25 cellular contexts compared by ENCODE assay signal in the genomic region with DNA sequence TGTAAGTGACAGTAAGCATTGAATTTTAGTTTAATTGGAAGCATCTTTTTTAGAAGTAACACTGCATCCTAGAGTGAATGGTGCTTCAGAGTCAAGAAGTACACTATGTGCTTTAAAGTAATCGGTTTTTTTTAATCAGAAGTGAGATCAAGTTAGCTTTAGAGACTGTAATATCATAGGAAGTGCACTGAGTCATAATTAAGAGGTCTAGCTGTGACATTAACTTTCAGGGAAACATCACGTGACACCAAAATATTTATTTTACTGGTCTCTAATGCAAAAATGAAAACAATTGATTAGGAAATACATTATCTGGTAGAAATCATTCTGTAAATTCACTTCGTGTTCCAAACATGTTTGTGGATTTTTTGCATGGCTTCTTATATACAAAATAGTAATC. TPM values are rescaled to one million over a fixed set of nuclear protein-coding genes. Genes with fewer than 3 reads are reported as not detected.
DNase-seq lines count a peak whose midpoint lies in the region; ATAC-seq, FAIRE-seq and TF ChIP-seq lines count a peak whose summit lies in the region.
"Had no signal": no experiment of that assay in that cellular context is flagged by ENCODE, and none has a peak within 500 bp of the region (broad histone marks: within the 10 kb centered on the region; RNA-seq: fewer than 3 reads in every experiment).

No MANE protein-coding gene starts in this region.

- intact Hi-C loops in IMR-90 (cut with micrococcal nuclease) (no loop called here), K562 (cut with micrococcal nuclease) (no loop called here), endothelial cell of umbilical vein (cut with micrococcal nuclease) (no loop called here), posterior vena cava (cut with DNase I) (no loop called here)

- H3K18ac ChIP-seq in IMR-90 (ENCODE audit: low read depth, low read length), result no peak overlapping the region

- BruUV-seq in IMR-90 (replicated peaks; lab: Mats Ljungman, UMichigan), result no TSS peak
- BruUV-seq in K562 (replicated peaks; lab: Mats Ljungman, UMichigan), result no TSS peak
- no TSS peak for BruUV-seq in endothelial cell of umbilical vein (replicated peaks; lab: Mats Ljungman, UMichigan)

- H3K9me3 ChIP-seq in IMR-90 (ENCODE audit: control insufficient read depth, insufficient read depth, low read length), result no peaks in the 10 kb centered on the region
- H3K9me3 ChIP-seq in K562 (replicated peaks; ENCODE audit: control insufficient read depth, insufficient read depth, low read depth, low read length), result no peaks in the 10 kb centered on the region
- H3K9me3 ChIP-seq in endothelial cell of umbilical vein (replicated peaks; ENCODE audit: control insufficient read depth, insufficient read depth, low read length), result no peaks in the 10 kb centered on the region
- H3K9me3 ChIP-seq: BLaER1 had no signal

- H2AFZ ChIP-seq in IMR-90 (replicated peaks; ENCODE audit: low read length, poor library complexity) (no peak overlapping the region), K562 (ENCODE audit: low read depth, low read length) (no peak overlapping the region), endothelial cell of umbilical vein (ENCODE audit: low read depth, low read length) (no peak overlapping the region)
- H2AFZ ChIP-seq: GM23248 had no signal

- no peaks in the 10 kb centered on the region for H3K79me2 ChIP-seq in K562 (ENCODE audit: control insufficient read depth, insufficient read depth, low read length)
- H3K79me2 ChIP-seq in endothelial cell of umbilical vein (ENCODE audit: control insufficient read depth, insufficient read depth, low read length), result no peaks in the 10 kb centered on the region

- no peak overlapping the region for H2AK9ac ChIP-seq in IMR-90 (replicated peaks; ENCODE audit: low read depth, low read length, poor library complexity)

- in situ Hi-C loops in IMR-90 (cut with MboI; ENCODE audit: low sequenced_read_pairs), result no loop called here
- in situ Hi-C loops in K562 (cut with MboI), result no loop called here

- H3K36me3 ChIP-seq in IMR-90 (ENCODE audit: control insufficient read depth, insufficient read depth, low read length) (no peaks in the 10 kb centered on the region), K562 (ENCODE audit: control insufficient read depth, insufficient read depth, low read length) (no peaks in the 10 kb centered on the region), endothelial cell of umbilical vein (ENCODE audit: control insufficient read depth in 2 of 2, extremely low read depth in 1 of 2, insufficient read depth in 2 of 2, low read length in 2 of 2) (no peaks in the 10 kb centered on the region)
- H3K36me3 ChIP-seq: BLaER1 had no signal

- CTCF ChIA-PET in IMR-90 (lab: Yijun Ruan, JAX) (no interaction called here), K562 (lab: Yijun Ruan, JAX; ENCODE audit: low intra/inter-chr PET ratio) (no interaction called here), endothelial cell of umbilical vein (lab: Charles Lee) (interaction anchor here (0.8 to 1.1 kb wide), 3 partner anchors 9 to 158 kb away, joined by 3 to 4 read pairs (median 3); no protein-coding TSS in a partner anchor)

- dilution Hi-C loops in IMR-90 (cut with HindIII; ENCODE audit: low sequenced_read_pairs, unreplicated experiment), result no loop called here
- dilution Hi-C loops in endothelial cell of umbilical vein (cut with MboI; ENCODE audit: extremely low pct_ligation_motif_present, low sequenced_read_pairs), result no loop called here

- H4K20me1 ChIP-seq in IMR-90 (ENCODE audit: insufficient read depth, low read length), result no peaks in the 10 kb centered on the region
- no peaks in the 10 kb centered on the region for H4K20me1 ChIP-seq in K562 (replicated peaks; ENCODE audit: control insufficient read depth, insufficient read depth, low read length)
- H4K20me1 ChIP-seq in endothelial cell of umbilical vein (replicated peaks; ENCODE audit: control insufficient read depth, extremely low read depth, insufficient read depth, low read length), result no peaks in the 10 kb centered on the region
- H4K20me1 ChIP-seq: BLaER1 had no signal

- H3K23ac ChIP-seq in IMR-90 (ENCODE audit: low read depth, low read length), result no peak overlapping the region

- H4K5ac ChIP-seq in IMR-90 (ENCODE audit: low read depth, low read length), result no peak overlapping the region

- H3K4me2 ChIP-seq in IMR-90 (ENCODE audit: low read depth, low read length) (no peak overlapping the region), K562 (ENCODE audit: insufficient read depth, low read length) (no peak overlapping the region), endothelial cell of umbilical vein (ENCODE audit: insufficient read depth, low read length) (peak overlapping the region; percentile 50)
- H3K4me2 ChIP-seq: BLaER1 had no signal

- peaks cover 6% of the 10 kb centered on the region; the same call in 1 of the 2 replicates for H3K4me1 ChIP-seq in IMR-90 (ENCODE audit: control insufficient read depth, insufficient read depth, low read length)
- no peaks in the 10 kb centered on the region for H3K4me1 ChIP-seq in K562 (replicated peaks in 1 of 2; ENCODE audit: control insufficient read depth in 2 of 2, insufficient read depth in 2 of 2, low read length in 2 of 2)
- peaks cover 29% of the 10 kb centered on the region for H3K4me1 ChIP-seq in endothelial cell of umbilical vein (ENCODE audit: control insufficient read depth, extremely low read depth, insufficient read depth, low read length)
- H3K4me1 ChIP-seq: BLaER1 had no signal

- no peak for TF ChIP-seq EP300 in K562 (IDR thresholded peaks at IDR 0.05; ENCODE audit: low read length)

- no peak for TF ChIP-seq POLR2A in IMR-90 (IDR thresholded peaks at IDR 0.05; ENCODE audit: low read depth, low read length)
- TF ChIP-seq POLR2A in K562 (conservative IDR thresholded peaks at IDR 0.05), result no peak
- no peak for TF ChIP-seq POLR2A in endothelial cell of umbilical vein (IDR thresholded peaks at IDR 0.05; ENCODE audit: low read depth, low read length)

- H3K27ac ChIP-seq in IMR-90 (ENCODE audit: insufficient read depth, low read length) (no peak overlapping the region), K562 (ENCODE audit: extremely low read depth, low read depth, low read length) (no peak overlapping the region), endothelial cell of umbilical vein (ENCODE audit: insufficient read depth, low read depth, low read length) (no peak overlapping the region)
- H3K27ac ChIP-seq: 22Rv1, BLaER1, C4-2B, GM23248 had no signal

- H3K4me3 ChIP-seq in IMR-90 (ENCODE audit: insufficient read depth, low read depth, low read length), result no peak overlapping the region
- H3K4me3 ChIP-seq in K562, result no peak overlapping the region
- no peak overlapping the region for H3K4me3 ChIP-seq in endothelial cell of umbilical vein (replicated peaks in 1 of 3; ENCODE audit: insufficient read depth in 1 of 3, low read depth in 1 of 3, low read length in 3 of 3)
- H3K4me3 ChIP-seq: BLaER1, GM23248 had no signal

- no peak overlapping the region for H3K56ac ChIP-seq in IMR-90 (ENCODE audit: extremely low read depth, insufficient read depth, low read length)

- TF ChIP-seq CTCF in IMR-90 (conservative IDR thresholded peaks at IDR 0.05; ENCODE audit: low read depth, low read length), result no peak
- no peak for TF ChIP-seq CTCF in K562 (IDR thresholded peaks at IDR 0.05 in 2 of 3, conservative IDR thresholded peaks at IDR 0.05 in 1 of 3; ENCODE audit: insufficient read depth in 2 of 3, low read depth in 1 of 3, low read length in 3 of 3)
- TF ChIP-seq CTCF in endothelial cell of umbilical vein (IDR thresholded peaks at IDR 0.05; ENCODE audit: extremely low read depth in 1 of 2, insufficient read depth in 1 of 2, low read depth in 1 of 2, low read length in 2 of 2), result no peak

- DNase-seq in IMR-90 (no peak), K562 (ENCODE audit: extremely low read depth in 1 of 4, low spot score in 3 of 4) (no peak), endothelial cell of umbilical vein (ENCODE audit: low read depth, low spot score) (peak; percentile 55), iris pigment epithelial cell (ENCODE audit: low read depth) (peak; percentile 14), epidermal melanocyte (ENCODE audit: insufficient read length, low spot score) (no peak), posterior vena cava (ENCODE audit: low spot score) (no peak)
- DNase-seq: CD4-positive, CD25-positive, alpha-beta regulatory T cell; CD8-positive, alpha-beta memory T cell; DMS 273 treated with DMSO at 0.1 percent for 48 hours; DMS79; EL; GDM1; GM23248; H7; HCEC 1CT had no signal

- no peak overlapping the region for H2AK5ac ChIP-seq in IMR-90 (ENCODE audit: low read depth, low read length)

- no peak overlapping the region for H4K91ac ChIP-seq in IMR-90 (ENCODE audit: insufficient read depth, low read depth, low read length)

- H4K8ac ChIP-seq in IMR-90 (ENCODE audit: low read depth in 2 of 2, low read length in 2 of 2), result no peak overlapping the region

- no peaks in the 10 kb centered on the region for H3K27me3 ChIP-seq in IMR-90 (ENCODE audit: control insufficient read depth, insufficient read depth, low read length)
- H3K27me3 ChIP-seq in K562 (ENCODE audit: control insufficient read depth in 2 of 2, insufficient read depth in 2 of 2, low read length in 2 of 2), result no peaks in the 10 kb centered on the region
- H3K27me3 ChIP-seq in endothelial cell of umbilical vein (ENCODE audit: control insufficient read depth in 2 of 2, insufficient read depth in 2 of 2, low read length in 2 of 2), result no peaks in the 10 kb centered on the region
- H3K27me3 ChIP-seq: BLaER1 had no signal

- H3K9me1 ChIP-seq in IMR-90 (ENCODE audit: insufficient read depth, low read length), result no peaks in the 10 kb centered on the region
- H3K9me1 ChIP-seq in K562 (ENCODE audit: control insufficient read depth, insufficient read depth, low read length), result no peaks in the 10 kb centered on the region
- no peaks in the 10 kb centered on the region for H3K9me1 ChIP-seq in endothelial cell of umbilical vein (replicated peaks; ENCODE audit: control insufficient read depth, extremely low read depth, insufficient read depth, low read length)

- TF ChIP-seq RAD21 in IMR-90 (IDR thresholded peaks at IDR 0.05; ENCODE audit: low read length) (no peak), K562 (CRISPR knock-in tag; conservative IDR thresholded peaks at IDR 0.05 in 1 of 2, IDR thresholded peaks at IDR 0.05 in 1 of 2) (no peak)

- no peak for FAIRE-seq in K562 (lab: Jason Lieb, UNC)
- FAIRE-seq in endothelial cell of umbilical vein (lab: Jason Lieb, UNC), result no peak
- FAIRE-seq: A204.1, D721Med, GM12891, GM18507, H1 had no signal

- no peak overlapping the region for H3K4ac ChIP-seq in IMR-90 (ENCODE audit: low read depth, low read length)

- H2BK15ac ChIP-seq in IMR-90 (ENCODE audit: low read depth, low read length), result no peak overlapping the region

- no peak overlapping the region for H2BK20ac ChIP-seq in IMR-90 (ENCODE audit: low read depth, low read length)

- POLR2A ChIA-PET in IMR-90 (lab: Charles Lee; ENCODE audit: unreplicated experiment) (no interaction called here), K562 (lab: Yijun Ruan, JAX) (no interaction called here), endothelial cell of umbilical vein (lab: Charles Lee) (no interaction called here)

- H3K79me1 ChIP-seq in IMR-90 (ENCODE audit: low read depth in 1 of 2, low read length in 2 of 2), result no peaks in the 10 kb centered on the region

- no peak overlapping the region for H3K14ac ChIP-seq in IMR-90 (replicated peaks; ENCODE audit: low read depth, low read length)

- H2BK120ac ChIP-seq in IMR-90 (ENCODE audit: low read depth, low read length), result no peak overlapping the region

- ATAC-seq in IMR-90 (ENCODE audit: low read depth), result no peak
- ATAC-seq in K562, result no peak
- no peak for ATAC-seq in GM19351 (IDR thresholded peaks at IDR 0.05; ENCODE audit: unreplicated experiment)
- no peak for ATAC-seq in HG02763 (IDR thresholded peaks at IDR 0.05; ENCODE audit: unreplicated experiment)

- H2BK5ac ChIP-seq in IMR-90 (ENCODE audit: low read depth, low read length, poor library complexity, severe bottlenecking), result no peak overlapping the region

- no peak overlapping the region for H3K9ac ChIP-seq in IMR-90 (ENCODE audit: low read depth, low read length)
- H3K9ac ChIP-seq in K562 (ENCODE audit: insufficient read depth in 1 of 2, low read depth in 2 of 2, low read length in 2 of 2), result no peak overlapping the region
- H3K9ac ChIP-seq in endothelial cell of umbilical vein (replicated peaks; ENCODE audit: extremely low read depth, insufficient read depth, low read length), result no peak overlapping the region
- H3K9ac ChIP-seq: BLaER1, GM23248 had no signal

- no CpG with 5 or more reads among the region's 3 CpGs for WGBS in IMR-90 (ENCODE audit: extremely low coverage in 2 of 2, insufficient read length in 1 of 2), 2 experiments
- 3% methylated on average over 3 of the region's 3 CpGs for WGBS in K562 (ENCODE audit: insufficient coverage, low coverage, missing lambda C conversion rate)

RNA-seq across cellular contexts. Expression of gene KYNU, which starts 55.3 kb away (rescaled TPM):
- total RNA-seq in IMR-90 (2012; rRNA removed) (2.2 and 2.9 TPM in 2 replicates), K562 (2014; rRNA removed) (2.6 and 3.4 TPM in 2 replicates), K562 (2014; rRNA removed; fragmentation: Illumina TruSeq; extraction: Trizol) (7.2 and 9.3 TPM in 2 replicates), K562 (2015; rRNA removed; fragmentation: Illumina TruSeq; extraction: Trizol) (6.4 and 6.8 TPM in 2 replicates), K562 (2021) (5.4 and 5.5 TPM in 2 replicates), endothelial cell of umbilical vein (0.25 TPM in 1 of 2 replicates, not detected in the other), posterior vena cava (1 to 10 TPM; 3.0 to 6.9 TPM)
- polyA plus RNA-seq in IMR-90 (2012; rRNA removed) (0.53 and 0.75 TPM in 2 replicates), K562 (2011; rRNA removed) (11.6 and 11.9 TPM in 2 replicates), K562 (2014; fragmentation: Illumina TruSeq; extraction: Trizol) (5.5 TPM in 2 replicates), K562 (2014; fragmentation: Nextera tagmentation; extraction: Ambion mirVana) (10 to 100 TPM; 10.3 to 10.7 TPM), K562 (2014; rRNA removed) (4.8 and 7.6 TPM in 2 replicates), endothelial cell of umbilical vein (0.04 TPM in 1 of 2 replicates, not detected in the other)
- polyA plus RNA-seq in IMR-90 (2012; cell fraction: cytosol; rRNA removed), result 0.13 and 0.26 TPM in 2 replicates
- polyA plus RNA-seq in IMR-90 (2012; cell fraction: nucleus; rRNA removed; ENCODE audit: low replicate concordance), result 0.04 and 0.56 TPM in 2 replicates
- total RNA-seq in K562 (2011; cell fraction: chromatin; rRNA removed; ENCODE audit: low replicate concordance), result 4.0 and 9.1 TPM in 2 replicates
- 1.6 and 2.8 TPM in 2 replicates for total RNA-seq in K562 (2011; cell fraction: nucleolus; rRNA removed)
- 4.9 and 8.3 TPM in 2 replicates for total RNA-seq in K562 (2011; cell fraction: nucleoplasm; rRNA removed)
- 1.9 and 6.1 TPM in 2 replicates for polyA plus RNA-seq in K562 (2011; cell fraction: cytosol; rRNA removed)
- polyA plus RNA-seq in K562 (2011; cell fraction: nucleus; rRNA removed), result 2.9 and 6.4 TPM in 2 replicates
- 5.5 and 6.2 TPM in 2 replicates for polyA plus RNA-seq in K562 (2012)
- polyA minus RNA-seq in K562 (2011; rRNA and poly(A)+ RNA removed), result 11.3 and 18.8 TPM in 2 replicates
- 5.8 and 12.7 TPM in 2 replicates for polyA minus RNA-seq in K562 (2011; cell fraction: cytosol; rRNA and poly(A)+ RNA removed)
- polyA minus RNA-seq in K562 (2011; cell fraction: nucleus; rRNA and poly(A)+ RNA removed), result 7.8 and 23.2 TPM in 2 replicates
- 0.09 and 0.10 TPM in 2 replicates for polyA plus RNA-seq in endothelial cell of umbilical vein (2011; cell fraction: cytosol; rRNA removed)
- not detected in 2 replicates for polyA plus RNA-seq in endothelial cell of umbilical vein (2011; cell fraction: nucleus; rRNA removed)
- polyA plus RNA-seq in endothelial cell of umbilical vein (2012), result 1.1 TPM in 2 replicates
- polyA minus RNA-seq in endothelial cell of umbilical vein, result 0.17 TPM in 1 of 2 replicates, not detected in the other
- 121 TPM for polyA minus RNA-seq in endothelial cell of umbilical vein (2011; cell fraction: cytosol; rRNA and poly(A)+ RNA removed)
- 1.2 and 3.8 TPM in 2 replicates for polyA minus RNA-seq in endothelial cell of umbilical vein (2011; cell fraction: nucleus; rRNA and poly(A)+ RNA removed)
- total RNA-seq: CD4-positive, CD25-positive, alpha-beta regulatory T cell; GM23248 had no signal
- polyA plus RNA-seq: CD8-positive, alpha-beta memory T cell; GM23248 had no signal

Comparison
In these comparisons a context has a peak if more than half of its experiments do, and no peak if none do; other contexts are left out.
1. DNase-seq: peak in endothelial cell of umbilical vein (single experiment) and iris pigment epithelial cell (single experiment); none in IMR-90 (single experiment), K562 (0 of 4), epidermal melanocyte (single experiment) and posterior vena cava (single experiment).